In the genomic region with DNA sequence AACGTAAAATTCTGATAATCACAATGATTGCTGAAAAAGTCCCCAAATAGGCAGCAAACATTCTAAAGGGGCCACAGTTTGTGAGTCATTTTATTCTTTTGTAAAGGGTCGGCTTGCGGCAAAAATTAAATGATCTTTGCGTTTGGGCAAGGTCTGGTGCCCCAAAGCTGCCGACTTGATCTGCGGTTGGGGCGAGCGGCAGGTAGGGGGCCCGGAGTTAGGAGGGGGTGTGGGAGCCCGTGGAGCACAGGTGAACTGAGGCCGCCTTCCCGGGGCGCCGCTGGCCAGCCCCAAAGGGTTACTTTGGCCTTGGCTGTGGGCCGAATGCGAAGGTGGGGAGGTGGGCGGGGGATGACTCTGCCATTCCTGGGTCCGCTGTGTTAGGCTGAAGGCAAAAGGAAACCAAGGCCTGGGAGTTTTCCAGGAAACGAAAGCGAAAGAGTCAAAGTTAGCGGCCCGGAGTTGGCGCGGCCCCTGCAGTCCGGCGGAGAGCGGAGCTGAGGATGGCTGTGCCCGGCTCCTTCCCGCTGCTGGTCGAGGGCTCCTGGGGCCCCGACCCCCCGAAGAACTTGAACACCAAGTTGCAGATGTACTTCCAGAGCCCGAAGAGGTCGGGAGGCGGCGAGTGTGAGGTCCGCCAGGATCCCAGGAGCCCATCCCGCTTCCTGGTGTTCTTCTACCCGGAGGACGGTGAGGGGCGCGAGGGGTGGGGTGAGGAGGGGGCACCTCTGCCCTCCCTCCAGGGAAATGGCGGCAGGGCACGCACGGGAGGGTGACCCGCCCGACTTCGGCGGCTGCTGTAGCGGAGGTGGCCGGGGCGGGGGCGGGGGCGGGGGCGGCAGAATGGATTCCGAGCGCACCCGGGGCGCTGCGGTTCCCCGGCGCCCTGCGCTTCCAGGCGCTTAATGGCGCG, we compare ENCODE assay signal across 1 cellular context.
TF ChIP-seq lines count a peak whose summit lies in the region.

A gene with protein sequence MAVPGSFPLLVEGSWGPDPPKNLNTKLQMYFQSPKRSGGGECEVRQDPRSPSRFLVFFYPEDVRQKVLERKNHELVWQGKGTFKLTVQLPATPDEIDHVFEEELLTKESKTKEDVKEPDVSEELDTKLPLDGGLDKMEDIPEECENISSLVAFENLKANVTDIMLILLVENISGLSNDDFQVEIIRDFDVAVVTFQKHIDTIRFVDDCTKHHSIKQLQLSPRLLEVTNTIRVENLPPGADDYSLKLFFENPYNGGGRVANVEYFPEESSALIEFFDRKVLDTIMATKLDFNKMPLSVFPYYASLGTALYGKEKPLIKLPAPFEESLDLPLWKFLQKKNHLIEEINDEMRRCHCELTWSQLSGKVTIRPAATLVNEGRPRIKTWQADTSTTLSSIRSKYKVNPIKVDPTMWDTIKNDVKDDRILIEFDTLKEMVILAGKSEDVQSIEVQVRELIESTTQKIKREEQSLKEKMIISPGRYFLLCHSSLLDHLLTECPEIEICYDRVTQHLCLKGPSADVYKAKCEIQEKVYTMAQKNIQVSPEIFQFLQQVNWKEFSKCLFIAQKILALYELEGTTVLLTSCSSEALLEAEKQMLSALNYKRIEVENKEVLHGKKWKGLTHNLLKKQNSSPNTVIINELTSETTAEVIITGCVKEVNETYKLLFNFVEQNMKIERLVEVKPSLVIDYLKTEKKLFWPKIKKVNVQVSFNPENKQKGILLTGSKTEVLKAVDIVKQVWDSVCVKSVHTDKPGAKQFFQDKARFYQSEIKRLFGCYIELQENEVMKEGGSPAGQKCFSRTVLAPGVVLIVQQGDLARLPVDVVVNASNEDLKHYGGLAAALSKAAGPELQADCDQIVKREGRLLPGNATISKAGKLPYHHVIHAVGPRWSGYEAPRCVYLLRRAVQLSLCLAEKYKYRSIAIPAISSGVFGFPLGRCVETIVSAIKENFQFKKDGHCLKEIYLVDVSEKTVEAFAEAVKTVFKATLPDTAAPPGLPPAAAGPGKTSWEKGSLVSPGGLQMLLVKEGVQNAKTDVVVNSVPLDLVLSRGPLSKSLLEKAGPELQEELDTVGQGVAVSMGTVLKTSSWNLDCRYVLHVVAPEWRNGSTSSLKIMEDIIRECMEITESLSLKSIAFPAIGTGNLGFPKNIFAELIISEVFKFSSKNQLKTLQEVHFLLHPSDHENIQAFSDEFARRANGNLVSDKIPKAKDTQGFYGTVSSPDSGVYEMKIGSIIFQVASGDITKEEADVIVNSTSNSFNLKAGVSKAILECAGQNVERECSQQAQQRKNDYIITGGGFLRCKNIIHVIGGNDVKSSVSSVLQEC (N-terminal part only) (plus strand): TSS at position 459 of the 913 bp plus-strand sequence. CDS start 45 bp downstream, at position 504.

TF ChIP-seq in GM12878, 131 proteins besides CTCF, POLR2A, EP300 and RAD21 (continued from another document):
- TF ChIP-seq ATF3 (IDR thresholded peaks at IDR 0.05; ENCODE audit: borderline replicate concordance, extremely low read depth, low read depth, low read length) = no peak
- no peak for TF ChIP-seq KDM1A (IDR thresholded peaks at IDR 0.05; ENCODE audit: borderline replicate concordance)
- TF ChIP-seq SUPT20H (IDR thresholded peaks at IDR 0.05; ENCODE audit: borderline replicate concordance, control insufficient read depth, low read depth, low read length) = no peak
- no peak for TF ChIP-seq SREBF1 (IDR thresholded peaks at IDR 0.05; ENCODE audit: low read length)
- TF ChIP-seq ZZZ3 (IDR thresholded peaks at IDR 0.05; ENCODE audit: control insufficient read depth, insufficient read length, low read depth) = no peak
- TF ChIP-seq JUND (IDR thresholded peaks at IDR 0.05; ENCODE audit: low read depth, low read length) = no peak
- no peak for TF ChIP-seq MYC (IDR thresholded peaks at IDR 0.05; ENCODE audit: insufficient read depth, insufficient read length, insufficient replicate concordance, low read length, severe bottlenecking)
- peak; percentile 66 for TF ChIP-seq RUNX3 (IDR thresholded peaks at IDR 0.05; ENCODE audit: low read length)
- no peak; the same call in 1 of the 2 replicates for TF ChIP-seq CBFB (IDR thresholded peaks at IDR 0.05; ENCODE audit: low read depth)
- 0 out of 4 replicates have a peak, but pooled peaks of 1 of the 2 experiments have one; percentile 17 for TF ChIP-seq BHLHE40 (IDR thresholded peaks at IDR 0.05; ENCODE audit: borderline replicate concordance in 1 of 2, low read depth in 2 of 2, low read length in 1 of 2)
- no peak for TF ChIP-seq ZNF622 (IDR thresholded peaks at IDR 0.05)
- no peak for TF ChIP-seq ATF7 (IDR thresholded peaks at IDR 0.05; ENCODE audit: low read depth)
- no peak; the same call in 1 of the 2 replicates for TF ChIP-seq SMARCA5 (IDR thresholded peaks at IDR 0.05)
- TF ChIP-seq, protein P1, sequence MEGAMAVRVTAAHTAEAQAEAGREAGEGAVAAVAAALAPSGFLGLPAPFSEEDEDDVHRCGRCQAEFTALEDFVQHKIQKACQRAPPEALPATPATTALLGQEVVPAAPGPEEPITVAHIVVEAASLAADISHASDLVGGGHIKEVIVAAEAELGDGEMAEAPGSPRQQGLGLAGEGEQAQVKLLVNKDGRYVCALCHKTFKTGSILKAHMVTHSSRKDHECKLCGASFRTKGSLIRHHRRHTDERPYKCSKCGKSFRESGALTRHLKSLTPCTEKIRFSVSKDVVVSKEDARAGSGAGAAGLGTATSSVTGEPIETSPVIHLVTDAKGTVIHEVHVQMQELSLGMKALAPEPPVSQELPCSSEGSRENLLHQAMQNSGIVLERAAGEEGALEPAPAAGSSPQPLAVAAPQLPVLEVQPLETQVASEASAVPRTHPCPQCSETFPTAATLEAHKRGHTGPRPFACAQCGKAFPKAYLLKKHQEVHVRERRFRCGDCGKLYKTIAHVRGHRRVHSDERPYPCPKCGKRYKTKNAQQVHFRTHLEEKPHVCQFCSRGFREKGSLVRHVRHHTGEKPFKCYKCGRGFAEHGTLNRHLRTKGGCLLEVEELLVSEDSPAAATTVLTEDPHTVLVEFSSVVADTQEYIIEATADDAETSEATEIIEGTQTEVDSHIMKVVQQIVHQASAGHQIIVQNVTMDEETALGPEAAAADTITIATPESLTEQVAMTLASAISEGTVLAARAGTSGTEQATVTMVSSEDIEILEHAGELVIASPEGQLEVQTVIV (IDR thresholded peaks at IDR 0.05; ENCODE audit: borderline replicate concordance, partially characterized antibody) = no peak
- no peak for TF ChIP-seq ELK1 (IDR thresholded peaks at IDR 0.05; ENCODE audit: low read depth, low read length)
- TF ChIP-seq, protein P2, sequence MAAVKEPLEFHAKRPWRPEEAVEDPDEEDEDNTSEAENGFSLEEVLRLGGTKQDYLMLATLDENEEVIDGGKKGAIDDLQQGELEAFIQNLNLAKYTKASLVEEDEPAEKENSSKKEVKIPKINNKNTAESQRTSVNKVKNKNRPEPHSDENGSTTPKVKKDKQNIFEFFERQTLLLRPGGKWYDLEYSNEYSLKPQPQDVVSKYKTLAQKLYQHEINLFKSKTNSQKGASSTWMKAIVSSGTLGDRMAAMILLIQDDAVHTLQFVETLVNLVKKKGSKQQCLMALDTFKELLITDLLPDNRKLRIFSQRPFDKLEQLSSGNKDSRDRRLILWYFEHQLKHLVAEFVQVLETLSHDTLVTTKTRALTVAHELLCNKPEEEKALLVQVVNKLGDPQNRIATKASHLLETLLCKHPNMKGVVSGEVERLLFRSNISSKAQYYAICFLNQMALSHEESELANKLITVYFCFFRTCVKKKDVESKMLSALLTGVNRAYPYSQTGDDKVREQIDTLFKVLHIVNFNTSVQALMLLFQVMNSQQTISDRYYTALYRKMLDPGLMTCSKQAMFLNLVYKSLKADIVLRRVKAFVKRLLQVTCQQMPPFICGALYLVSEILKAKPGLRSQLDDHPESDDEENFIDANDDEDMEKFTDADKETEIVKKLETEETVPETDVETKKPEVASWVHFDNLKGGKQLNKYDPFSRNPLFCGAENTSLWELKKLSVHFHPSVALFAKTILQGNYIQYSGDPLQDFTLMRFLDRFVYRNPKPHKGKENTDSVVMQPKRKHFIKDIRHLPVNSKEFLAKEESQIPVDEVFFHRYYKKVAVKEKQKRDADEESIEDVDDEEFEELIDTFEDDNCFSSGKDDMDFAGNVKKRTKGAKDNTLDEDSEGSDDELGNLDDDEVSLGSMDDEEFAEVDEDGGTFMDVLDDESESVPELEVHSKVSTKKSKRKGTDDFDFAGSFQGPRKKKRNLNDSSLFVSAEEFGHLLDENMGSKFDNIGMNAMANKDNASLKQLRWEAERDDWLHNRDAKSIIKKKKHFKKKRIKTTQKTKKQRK (IDR thresholded peaks at IDR 0.05; ENCODE audit: low read depth, low read length) = no peak
- TF ChIP-seq GABPA (IDR thresholded peaks at IDR 0.05; ENCODE audit: low read depth) = no peak
- TF ChIP-seq TAF1 (IDR thresholded peaks at IDR 0.05; ENCODE audit: borderline replicate concordance, low read depth, low read length) = peak; percentile 69
- no peak for TF ChIP-seq ZNF24 (IDR thresholded peaks at IDR 0.05)
- TF ChIP-seq ZNF274 (IDR thresholded peaks at IDR 0.05; ENCODE audit: insufficient read depth, insufficient read length) = no peak
- TF ChIP-seq NR2F1 (conservative IDR thresholded peaks at IDR 0.05) = 0 out of 2 replicates have a peak, but pooled peaks have one; percentile 21
- TF ChIP-seq ZNF592 (IDR thresholded peaks at IDR 0.05) = no peak
- TF ChIP-seq ZNF384 (IDR thresholded peaks at IDR 0.05; ENCODE audit: borderline replicate concordance, low read depth, low read length) = no peak
- TF ChIP-seq, protein P3, sequence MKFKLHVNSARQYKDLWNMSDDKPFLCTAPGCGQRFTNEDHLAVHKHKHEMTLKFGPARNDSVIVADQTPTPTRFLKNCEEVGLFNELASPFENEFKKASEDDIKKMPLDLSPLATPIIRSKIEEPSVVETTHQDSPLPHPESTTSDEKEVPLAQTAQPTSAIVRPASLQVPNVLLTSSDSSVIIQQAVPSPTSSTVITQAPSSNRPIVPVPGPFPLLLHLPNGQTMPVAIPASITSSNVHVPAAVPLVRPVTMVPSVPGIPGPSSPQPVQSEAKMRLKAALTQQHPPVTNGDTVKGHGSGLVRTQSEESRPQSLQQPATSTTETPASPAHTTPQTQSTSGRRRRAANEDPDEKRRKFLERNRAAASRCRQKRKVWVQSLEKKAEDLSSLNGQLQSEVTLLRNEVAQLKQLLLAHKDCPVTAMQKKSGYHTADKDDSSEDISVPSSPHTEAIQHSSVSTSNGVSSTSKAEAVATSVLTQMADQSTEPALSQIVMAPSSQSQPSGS (IDR thresholded peaks at IDR 0.05; ENCODE audit: low read length) = no peak
- TF ChIP-seq SRF (IDR thresholded peaks at IDR 0.05; ENCODE audit: low read depth in 2 of 2, low read length in 2 of 2) = 0 out of 4 replicates have a peak, but pooled peaks of 1 of the 2 experiments have one; percentile 13
